1 cellular context compared by ENCODE assay signal in the genomic region with DNA sequence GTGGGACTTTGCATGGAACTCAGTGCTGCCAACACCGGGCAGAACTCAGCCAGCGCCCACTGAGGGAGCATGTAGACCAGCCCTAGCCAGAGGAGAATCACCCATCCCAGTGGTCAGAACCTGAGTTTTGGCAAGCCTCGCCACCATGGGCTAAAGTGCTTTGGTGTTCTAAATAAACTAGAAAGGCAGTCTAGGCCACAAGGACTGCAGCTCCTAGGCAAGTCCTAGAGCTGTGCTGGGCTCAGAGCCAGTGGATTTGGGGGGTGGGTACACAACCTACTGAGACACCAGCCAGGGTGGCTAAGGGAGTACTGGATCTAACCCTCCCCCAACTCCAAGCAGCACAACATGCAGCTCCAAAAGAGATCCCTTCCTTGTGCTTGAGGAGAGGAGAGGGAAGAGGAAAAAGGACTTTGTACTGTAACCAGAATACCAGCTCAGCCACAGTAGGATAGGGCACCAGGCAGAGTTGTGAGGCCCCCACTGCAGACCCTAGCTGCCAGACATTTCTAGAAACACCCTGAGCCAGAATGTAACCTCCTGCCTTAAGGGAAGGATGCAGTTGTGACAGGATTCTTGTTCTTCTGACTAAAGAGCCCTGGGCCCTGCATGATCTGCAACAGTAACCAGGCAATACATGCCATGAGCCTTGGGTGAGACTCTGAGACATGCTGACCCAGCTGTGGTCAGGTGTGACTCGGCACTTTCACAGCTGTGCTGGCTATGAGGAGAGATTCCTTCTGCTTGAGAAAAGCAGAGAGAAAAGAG.
TF ChIP-seq lines count a peak whose summit lies in the region.

No MANE protein-coding gene starts in this region.

TF ChIP-seq in HepG2, 621 proteins besides CTCF, POLR2A, EP300 and RAD21 (continued from another document):
- TF ChIP-seq, protein P1, sequence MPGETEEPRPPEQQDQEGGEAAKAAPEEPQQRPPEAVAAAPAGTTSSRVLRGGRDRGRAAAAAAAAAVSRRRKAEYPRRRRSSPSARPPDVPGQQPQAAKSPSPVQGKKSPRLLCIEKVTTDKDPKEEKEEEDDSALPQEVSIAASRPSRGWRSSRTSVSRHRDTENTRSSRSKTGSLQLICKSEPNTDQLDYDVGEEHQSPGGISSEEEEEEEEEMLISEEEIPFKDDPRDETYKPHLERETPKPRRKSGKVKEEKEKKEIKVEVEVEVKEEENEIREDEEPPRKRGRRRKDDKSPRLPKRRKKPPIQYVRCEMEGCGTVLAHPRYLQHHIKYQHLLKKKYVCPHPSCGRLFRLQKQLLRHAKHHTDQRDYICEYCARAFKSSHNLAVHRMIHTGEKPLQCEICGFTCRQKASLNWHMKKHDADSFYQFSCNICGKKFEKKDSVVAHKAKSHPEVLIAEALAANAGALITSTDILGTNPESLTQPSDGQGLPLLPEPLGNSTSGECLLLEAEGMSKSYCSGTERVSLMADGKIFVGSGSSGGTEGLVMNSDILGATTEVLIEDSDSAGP (CRISPR knock-in tag; IDR thresholded peaks at IDR 0.05; ENCODE audit: borderline replicate concordance), result no peak
- TF ChIP-seq SMC3 (IDR thresholded peaks at IDR 0.05; ENCODE audit: low read length), result no peak
- no peak for TF ChIP-seq SRSF9 (IDR thresholded peaks at IDR 0.05; ENCODE audit: borderline replicate concordance, insufficient read depth, low read depth, low read length, poor library complexity, severe bottlenecking)
- peak; percentile 68; the same call in 1 of the 2 replicates for TF ChIP-seq ZNF563 (CRISPR knock-in tag; IDR thresholded peaks at IDR 0.05)
- 0 out of 2 replicates have a peak, but pooled peaks have one; percentile 37 for TF ChIP-seq TGIF2 (CRISPR knock-in tag; IDR thresholded peaks at IDR 0.05)
- TF ChIP-seq ZNF572 (CRISPR knock-in tag; IDR thresholded peaks at IDR 0.05), result no peak
- no peak for TF ChIP-seq ZNF264 (CRISPR knock-in tag; IDR thresholded peaks at IDR 0.05)
- TF ChIP-seq ZNF256 (CRISPR knock-in tag; conservative IDR thresholded peaks at IDR 0.05), result no peak
- TF ChIP-seq, protein P2, sequence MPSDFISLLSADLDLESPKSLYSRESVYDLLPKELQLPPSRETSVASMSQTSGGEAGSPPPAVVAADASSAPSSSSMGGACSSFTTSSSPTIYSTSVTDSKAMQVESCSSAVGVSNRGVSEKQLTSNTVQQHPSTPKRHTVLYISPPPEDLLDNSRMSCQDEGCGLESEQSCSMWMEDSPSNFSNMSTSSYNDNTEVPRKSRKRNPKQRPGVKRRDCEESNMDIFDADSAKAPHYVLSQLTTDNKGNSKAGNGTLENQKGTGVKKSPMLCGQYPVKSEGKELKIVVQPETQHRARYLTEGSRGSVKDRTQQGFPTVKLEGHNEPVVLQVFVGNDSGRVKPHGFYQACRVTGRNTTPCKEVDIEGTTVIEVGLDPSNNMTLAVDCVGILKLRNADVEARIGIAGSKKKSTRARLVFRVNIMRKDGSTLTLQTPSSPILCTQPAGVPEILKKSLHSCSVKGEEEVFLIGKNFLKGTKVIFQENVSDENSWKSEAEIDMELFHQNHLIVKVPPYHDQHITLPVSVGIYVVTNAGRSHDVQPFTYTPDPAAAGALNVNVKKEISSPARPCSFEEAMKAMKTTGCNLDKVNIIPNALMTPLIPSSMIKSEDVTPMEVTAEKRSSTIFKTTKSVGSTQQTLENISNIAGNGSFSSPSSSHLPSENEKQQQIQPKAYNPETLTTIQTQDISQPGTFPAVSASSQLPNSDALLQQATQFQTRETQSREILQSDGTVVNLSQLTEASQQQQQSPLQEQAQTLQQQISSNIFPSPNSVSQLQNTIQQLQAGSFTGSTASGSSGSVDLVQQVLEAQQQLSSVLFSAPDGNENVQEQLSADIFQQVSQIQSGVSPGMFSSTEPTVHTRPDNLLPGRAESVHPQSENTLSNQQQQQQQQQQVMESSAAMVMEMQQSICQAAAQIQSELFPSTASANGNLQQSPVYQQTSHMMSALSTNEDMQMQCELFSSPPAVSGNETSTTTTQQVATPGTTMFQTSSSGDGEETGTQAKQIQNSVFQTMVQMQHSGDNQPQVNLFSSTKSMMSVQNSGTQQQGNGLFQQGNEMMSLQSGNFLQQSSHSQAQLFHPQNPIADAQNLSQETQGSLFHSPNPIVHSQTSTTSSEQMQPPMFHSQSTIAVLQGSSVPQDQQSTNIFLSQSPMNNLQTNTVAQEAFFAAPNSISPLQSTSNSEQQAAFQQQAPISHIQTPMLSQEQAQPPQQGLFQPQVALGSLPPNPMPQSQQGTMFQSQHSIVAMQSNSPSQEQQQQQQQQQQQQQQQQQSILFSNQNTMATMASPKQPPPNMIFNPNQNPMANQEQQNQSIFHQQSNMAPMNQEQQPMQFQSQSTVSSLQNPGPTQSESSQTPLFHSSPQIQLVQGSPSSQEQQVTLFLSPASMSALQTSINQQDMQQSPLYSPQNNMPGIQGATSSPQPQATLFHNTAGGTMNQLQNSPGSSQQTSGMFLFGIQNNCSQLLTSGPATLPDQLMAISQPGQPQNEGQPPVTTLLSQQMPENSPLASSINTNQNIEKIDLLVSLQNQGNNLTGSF (CRISPR knock-in tag; IDR thresholded peaks at IDR 0.05), result no peak
- no peak for TF ChIP-seq KMT2B (CRISPR knock-in tag; IDR thresholded peaks at IDR 0.05)
- no peak for TF ChIP-seq SUZ12 (IDR thresholded peaks at IDR 0.05; ENCODE audit: low read depth, low read length)
- no peak for TF ChIP-seq ZNF232 (CRISPR knock-in tag; IDR thresholded peaks at IDR 0.05; ENCODE audit: borderline replicate concordance)
- TF ChIP-seq, protein P3, sequence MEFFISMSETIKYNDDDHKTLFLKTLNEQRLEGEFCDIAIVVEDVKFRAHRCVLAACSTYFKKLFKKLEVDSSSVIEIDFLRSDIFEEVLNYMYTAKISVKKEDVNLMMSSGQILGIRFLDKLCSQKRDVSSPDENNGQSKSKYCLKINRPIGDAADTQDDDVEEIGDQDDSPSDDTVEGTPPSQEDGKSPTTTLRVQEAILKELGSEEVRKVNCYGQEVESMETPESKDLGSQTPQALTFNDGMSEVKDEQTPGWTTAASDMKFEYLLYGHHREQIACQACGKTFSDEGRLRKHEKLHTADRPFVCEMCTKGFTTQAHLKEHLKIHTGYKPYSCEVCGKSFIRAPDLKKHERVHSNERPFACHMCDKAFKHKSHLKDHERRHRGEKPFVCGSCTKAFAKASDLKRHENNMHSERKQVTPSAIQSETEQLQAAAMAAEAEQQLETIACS (CRISPR knock-in tag; IDR thresholded peaks at IDR 0.05), result no peak
- no peak for TF ChIP-seq ERF (CRISPR knock-in tag; IDR thresholded peaks at IDR 0.05)
- peak; percentile 91 for TF ChIP-seq NFE2L2 (IDR thresholded peaks at IDR 0.05; ENCODE audit: low read length)
- no peak for TF ChIP-seq TAF15 (IDR thresholded peaks at IDR 0.05; ENCODE audit: low read depth, low read length, poor library complexity, severe bottlenecking)
- no peak for TF ChIP-seq CENPX (CRISPR knock-in tag; IDR thresholded peaks at IDR 0.05)
- TF ChIP-seq ZSCAN31 (CRISPR knock-in tag; IDR thresholded peaks at IDR 0.05; ENCODE audit: low read depth), result no peak
- TF ChIP-seq MAFG (CRISPR knock-in tag; IDR thresholded peaks at IDR 0.05), result peak; percentile 84
- TF ChIP-seq ZNF343 (CRISPR knock-in tag; IDR thresholded peaks at IDR 0.05), result no peak
- TF ChIP-seq, protein P4, sequence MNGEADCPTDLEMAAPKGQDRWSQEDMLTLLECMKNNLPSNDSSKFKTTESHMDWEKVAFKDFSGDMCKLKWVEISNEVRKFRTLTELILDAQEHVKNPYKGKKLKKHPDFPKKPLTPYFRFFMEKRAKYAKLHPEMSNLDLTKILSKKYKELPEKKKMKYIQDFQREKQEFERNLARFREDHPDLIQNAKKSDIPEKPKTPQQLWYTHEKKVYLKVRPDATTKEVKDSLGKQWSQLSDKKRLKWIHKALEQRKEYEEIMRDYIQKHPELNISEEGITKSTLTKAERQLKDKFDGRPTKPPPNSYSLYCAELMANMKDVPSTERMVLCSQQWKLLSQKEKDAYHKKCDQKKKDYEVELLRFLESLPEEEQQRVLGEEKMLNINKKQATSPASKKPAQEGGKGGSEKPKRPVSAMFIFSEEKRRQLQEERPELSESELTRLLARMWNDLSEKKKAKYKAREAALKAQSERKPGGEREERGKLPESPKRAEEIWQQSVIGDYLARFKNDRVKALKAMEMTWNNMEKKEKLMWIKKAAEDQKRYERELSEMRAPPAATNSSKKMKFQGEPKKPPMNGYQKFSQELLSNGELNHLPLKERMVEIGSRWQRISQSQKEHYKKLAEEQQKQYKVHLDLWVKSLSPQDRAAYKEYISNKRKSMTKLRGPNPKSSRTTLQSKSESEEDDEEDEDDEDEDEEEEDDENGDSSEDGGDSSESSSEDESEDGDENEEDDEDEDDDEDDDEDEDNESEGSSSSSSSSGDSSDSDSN (CRISPR knock-in tag; IDR thresholded peaks at IDR 0.05), result no peak
- TF ChIP-seq HIVEP1 (CRISPR knock-in tag; IDR thresholded peaks at IDR 0.05), result no peak
- no peak for TF ChIP-seq NFATC3 (CRISPR knock-in tag; IDR thresholded peaks at IDR 0.05)
- TF ChIP-seq, protein P5, sequence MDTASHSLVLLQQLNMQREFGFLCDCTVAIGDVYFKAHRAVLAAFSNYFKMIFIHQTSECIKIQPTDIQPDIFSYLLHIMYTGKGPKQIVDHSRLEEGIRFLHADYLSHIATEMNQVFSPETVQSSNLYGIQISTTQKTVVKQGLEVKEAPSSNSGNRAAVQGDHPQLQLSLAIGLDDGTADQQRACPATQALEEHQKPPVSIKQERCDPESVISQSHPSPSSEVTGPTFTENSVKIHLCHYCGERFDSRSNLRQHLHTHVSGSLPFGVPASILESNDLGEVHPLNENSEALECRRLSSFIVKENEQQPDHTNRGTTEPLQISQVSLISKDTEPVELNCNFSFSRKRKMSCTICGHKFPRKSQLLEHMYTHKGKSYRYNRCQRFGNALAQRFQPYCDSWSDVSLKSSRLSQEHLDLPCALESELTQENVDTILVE (CRISPR knock-in tag; IDR thresholded peaks at IDR 0.05), result no peak
- TF ChIP-seq EED (CRISPR knock-in tag; IDR thresholded peaks at IDR 0.05), result no peak
- no peak for TF ChIP-seq ELF4 (CRISPR knock-in tag; IDR thresholded peaks at IDR 0.05; ENCODE audit: borderline replicate concordance)
- TF ChIP-seq DMAP1 (CRISPR knock-in tag; IDR thresholded peaks at IDR 0.05), result no peak
- TF ChIP-seq ZFP36 (IDR thresholded peaks at IDR 0.05; ENCODE audit: borderline replicate concordance, low read depth, low read length, partially characterized antibody), result no peak
- TF ChIP-seq, protein P6, sequence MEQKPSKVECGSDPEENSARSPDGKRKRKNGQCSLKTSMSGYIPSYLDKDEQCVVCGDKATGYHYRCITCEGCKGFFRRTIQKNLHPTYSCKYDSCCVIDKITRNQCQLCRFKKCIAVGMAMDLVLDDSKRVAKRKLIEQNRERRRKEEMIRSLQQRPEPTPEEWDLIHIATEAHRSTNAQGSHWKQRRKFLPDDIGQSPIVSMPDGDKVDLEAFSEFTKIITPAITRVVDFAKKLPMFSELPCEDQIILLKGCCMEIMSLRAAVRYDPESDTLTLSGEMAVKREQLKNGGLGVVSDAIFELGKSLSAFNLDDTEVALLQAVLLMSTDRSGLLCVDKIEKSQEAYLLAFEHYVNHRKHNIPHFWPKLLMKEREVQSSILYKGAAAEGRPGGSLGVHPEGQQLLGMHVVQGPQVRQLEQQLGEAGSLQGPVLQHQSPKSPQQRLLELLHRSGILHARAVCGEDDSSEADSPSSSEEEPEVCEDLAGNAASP (CRISPR knock-in tag; IDR thresholded peaks at IDR 0.05; ENCODE audit: borderline replicate concordance), result no peak
- TF ChIP-seq ISL2 (CRISPR knock-in tag; IDR thresholded peaks at IDR 0.05), result no peak
- no peak for TF ChIP-seq NR2F6 (IDR thresholded peaks at IDR 0.05)
- no peak for TF ChIP-seq NR2F6 (CRISPR knock-in tag; IDR thresholded peaks at IDR 0.05)
- peak; percentile 76 to 89 for TF ChIP-seq MAFK (conservative IDR thresholded peaks at IDR 0.05 in 1 of 2, IDR thresholded peaks at IDR 0.05 in 1 of 2; ENCODE audit: low read length in 2 of 2)
- no peak for TF ChIP-seq ZNF354B (CRISPR knock-in tag; IDR thresholded peaks at IDR 0.05)
TF ChIP-seq in HepG2: peak in this region for 9.
